Comparison of ENCODE assay signal across 11 cellular contexts in genomic region chr2:54579061-54579681, GRCh38.
DNase-seq lines count a peak whose midpoint lies in the region; ATAC-seq and TF ChIP-seq lines count a peak whose summit lies in the region.
"Had no signal": no experiment of that assay in that cellular context is flagged by ENCODE, and none has a peak within 500 bp of the region (broad histone marks: within the 10 kb centered on the region; RNA-seq: fewer than 3 reads in every experiment).

No MANE protein-coding gene starts in this region.

- H3K4me1 ChIP-seq in CD8-positive, alpha-beta T cell (ENCODE audit: insufficient read depth, low read length): peaks cover 96% of the 10 kb centered on the region
- H3K4me1 ChIP-seq in HUES48 (ENCODE audit: control insufficient read depth, insufficient read depth, low read length): peaks cover 57% of the 10 kb centered on the region

- H3K27ac Mint-ChIP-seq in CD8-positive, alpha-beta T cell: peak overlapping the region; percentile 95
- H3K27ac Mint-ChIP-seq in MCF 10A (ENCODE audit: low read depth, unreplicated experiment): peak overlapping the region; percentile 74
- H3K27ac Mint-ChIP-seq in natural killer cell: peak overlapping the region; percentile 78 to 97

- CTCF ChIA-PET in CD8-positive, alpha-beta T cell (lab: Charles Lee): interaction anchor here (0.7 to 2.4 kb wide), 6 partner anchors 8 to 23 kb away, joined by 3 to 10 read pairs (median 4); no protein-coding TSS in a partner anchor
- CTCF ChIA-PET in MCF 10A (lab: Yijun Ruan, JAX): no interaction called here

- no peaks in the 10 kb centered on the region for H3K9me3 ChIP-seq in CD8-positive, alpha-beta T cell (ENCODE audit: low read length)
- H3K9me3 ChIP-seq in HUES48 (ENCODE audit: control insufficient read depth, insufficient read depth, low read length): no peaks in the 10 kb centered on the region
- H3K9me3 ChIP-seq: SJCRH30 had no signal

- no peak for TF ChIP-seq CTCF in CD8-positive, alpha-beta T cell (IDR thresholded peaks at IDR 0.05)
- TF ChIP-seq CTCF in MCF 10A (IDR thresholded peaks at IDR 0.05; ENCODE audit: unreplicated experiment): no peak
- TF ChIP-seq CTCF in natural killer cell (IDR thresholded peaks at IDR 0.05): no peak
- TF ChIP-seq CTCF in coronary artery (IDR thresholded peaks at IDR 0.05): no peak

- H3K4me3 Mint-ChIP-seq in CD8-positive, alpha-beta T cell: peak overlapping the region; percentile 75
- H3K4me3 Mint-ChIP-seq in MCF 10A (ENCODE audit: unreplicated experiment) (no peak overlapping the region), natural killer cell (peak overlapping the region; percentile 83)

- H3K9me3 Mint-ChIP-seq in CD8-positive, alpha-beta T cell: no peaks in the 10 kb centered on the region
- H3K9me3 Mint-ChIP-seq in MCF 10A (ENCODE audit: unreplicated experiment): no peaks in the 10 kb centered on the region
- no peaks in the 10 kb centered on the region for H3K9me3 Mint-ChIP-seq in natural killer cell

- intact Hi-C loops in CD8-positive, alpha-beta T cell (cut with DNase I, micrococcal nuclease): loop anchor here in 1 of 2 experiments (2.0 to 10.0 kb wide), 3 partner anchors 18 to 646 kb away; partner anchors contain the start of gene PSME4
- intact Hi-C loops in MCF 10A (cut with micrococcal nuclease) (no loop called here), natural killer cell (cut with micrococcal nuclease) (no loop called here)

- H3K27me3 Mint-ChIP-seq in CD8-positive, alpha-beta T cell (ENCODE audit: low read depth): no peaks in the 10 kb centered on the region
- H3K27me3 Mint-ChIP-seq in MCF 10A (ENCODE audit: insufficient read depth, unreplicated experiment) (no peaks in the 10 kb centered on the region), natural killer cell (ENCODE audit: low read depth in 2 of 2) (peaks cover 0 to 3% of the 10 kb centered on the region in 2 donors)

- no peaks in the 10 kb centered on the region for H3K36me3 ChIP-seq in CD8-positive, alpha-beta T cell (ENCODE audit: insufficient read depth, low read length)
- no peaks in the 10 kb centered on the region for H3K36me3 ChIP-seq in HUES48 (ENCODE audit: control insufficient read depth, insufficient read depth, low read length)

- peaks cover 95% of the 10 kb centered on the region for H3K4me1 Mint-ChIP-seq in CD8-positive, alpha-beta T cell (ENCODE audit: low read depth)
- peaks cover 51% of the 10 kb centered on the region for H3K4me1 Mint-ChIP-seq in MCF 10A (ENCODE audit: insufficient read depth, unreplicated experiment)
- H3K4me1 Mint-ChIP-seq in natural killer cell: peaks cover 56 to 90% of the 10 kb centered on the region in 2 donors

- ATAC-seq in CD8-positive, alpha-beta T cell: no peak
- no peak for ATAC-seq in natural killer cell
- no peak for ATAC-seq in HG03354 (IDR thresholded peaks at IDR 0.05; ENCODE audit: poor library complexity, severe bottlenecking, unreplicated experiment)
- no peak for ATAC-seq in HG03460 (IDR thresholded peaks at IDR 0.05; ENCODE audit: unreplicated experiment)

- BruUV-seq in MCF 10A (replicated peaks; lab: Mats Ljungman, UMichigan): no TSS peak

- H3K27me3 ChIP-seq in CD8-positive, alpha-beta T cell (ENCODE audit: insufficient read depth, low read length): no peaks in the 10 kb centered on the region
- H3K27me3 ChIP-seq in HUES48 (ENCODE audit: control insufficient read depth, insufficient read depth, low read length): no peaks in the 10 kb centered on the region
- H3K27me3 ChIP-seq: SJCRH30 had no signal

- H3K36me3 Mint-ChIP-seq in CD8-positive, alpha-beta T cell: peaks cover 14% of the 10 kb centered on the region
- H3K36me3 Mint-ChIP-seq in MCF 10A (ENCODE audit: insufficient read depth, unreplicated experiment): peaks cover 9% of the 10 kb centered on the region
- H3K36me3 Mint-ChIP-seq in natural killer cell: no peaks in the 10 kb centered on the region

- peak overlapping the region; percentile 55 for H3K27ac ChIP-seq in CD8-positive, alpha-beta T cell (ENCODE audit: low read depth, low read length)
- H3K27ac ChIP-seq in HUES48 (ENCODE audit: low read depth, low read length) (peak overlapping the region; percentile 10), coronary artery (no peak overlapping the region)
- H3K27ac ChIP-seq: SJCRH30 had no signal

- H3K4me3 ChIP-seq in CD8-positive, alpha-beta T cell (ENCODE audit: low read depth, low read length): peak overlapping the region; percentile 23
- H3K4me3 ChIP-seq in HUES48 (ENCODE audit: low read depth, low read length) (no peak overlapping the region), coronary artery (no peak overlapping the region)
- H3K4me3 ChIP-seq: SJCRH30 had no signal

- H3K9ac ChIP-seq in HUES48 (ENCODE audit: low read depth, low read length): no peak overlapping the region

- no peak for DNase-seq in CD8-positive, alpha-beta T cell
- DNase-seq in MCF 10A (ENCODE audit: unreplicated experiment) (no peak), natural killer cell (no peak), coronary artery (ENCODE audit: low spot score) (no peak)
- DNase-seq in activated effector memory CD4-positive, alpha-beta T cell treated with Interleukin-2 at 50 U/mL for 16 hours: no peak
- DNase-seq: DMS79; SJCRH30; stimulated activated CD8-positive, alpha-beta memory T cell treated with anti-CD3 and anti-CD28 coated beads, Interleukin-4, amount 100 ng/mL, for 48 hours had no signal

- POLR2A ChIA-PET in CD8-positive, alpha-beta T cell (lab: Charles Lee): interaction anchor here (1.0 to 3.9 kb wide), 5 partner anchors 11 to 27 kb away, joined by 3 to 41 read pairs (median 4); no protein-coding TSS in a partner anchor
- POLR2A ChIA-PET in MCF 10A (lab: Yijun Ruan, JAX): interaction anchor here (0.7 to 14.1 kb wide), 5 partner anchors 8 to 608 kb away, joined by 3 to 427 read pairs (median 7); partner anchors contain the start of gene PSME4

Comparison
In these comparisons a context has a peak if more than half of its experiments do, and no peak if none do; other contexts are left out.
1. H3K27ac ChIP-seq: peak in CD8-positive, alpha-beta T cell (single experiment) and HUES48 (single experiment); none in coronary artery (0 of 2).
2. Peak in every context shown above with its lines, with median percentiles within 50 percentile points of each other: H3K27ac Mint-ChIP-seq.